Comparison of ENCODE assay signal across 2 cellular contexts in genomic region chr9:135969064-135969683, GRCh38.
TF ChIP-seq lines count a peak whose summit lies in the region.

No MANE protein-coding gene starts in this region.

TF ChIP-seq in endothelial cell of umbilical vein, 7 proteins besides CTCF, POLR2A, EP300 and RAD21 (continued from another document):
- TF ChIP-seq MAX (IDR thresholded peaks at IDR 0.05; ENCODE audit: insufficient read depth, insufficient read length) (no peak), MYC (IDR thresholded peaks at IDR 0.05; ENCODE audit: low read depth, low read length) (no peak), JUN (IDR thresholded peaks at IDR 0.05; ENCODE audit: borderline replicate concordance, insufficient read depth, insufficient read length, low read depth) (peak; percentile 64)
TF ChIP-seq in endothelial cell of umbilical vein: peak in this region for 4.

TF ChIP-seq in WTC11, 78 proteins besides CTCF, POLR2A, EP300 and RAD21 (continued from another document):
- TF ChIP-seq HMGXB4 (CRISPR knock-in tag; IDR thresholded peaks at IDR 0.05) (no peak), ATF2 (CRISPR knock-in tag; IDR thresholded peaks at IDR 0.05; ENCODE audit: borderline replicate concordance, low read depth) (no peak), TEAD4 (CRISPR knock-in tag; IDR thresholded peaks at IDR 0.05) (no peak), ERG (CRISPR knock-in tag; IDR thresholded peaks at IDR 0.05) (no peak), NR1H2 (CRISPR knock-in tag; IDR thresholded peaks at IDR 0.05) (no peak), JAZF1 (CRISPR knock-in tag; IDR thresholded peaks at IDR 0.05) (no peak), ESRRA (CRISPR knock-in tag; IDR thresholded peaks at IDR 0.05; ENCODE audit: borderline replicate concordance) (no peak), ELF4 (CRISPR knock-in tag; IDR thresholded peaks at IDR 0.05; ENCODE audit: low read depth) (no peak), JUN (CRISPR knock-in tag; IDR thresholded peaks at IDR 0.05) (no peak), ZNF396 (CRISPR knock-in tag; IDR thresholded peaks at IDR 0.05; ENCODE audit: borderline replicate concordance) (no peak), ATF6 (CRISPR knock-in tag; IDR thresholded peaks at IDR 0.05) (no peak), CBFB (CRISPR knock-in tag; IDR thresholded peaks at IDR 0.05; ENCODE audit: low read depth) (no peak)
TF ChIP-seq in WTC11: peak in this region for 0.
